In the genomic region with DNA sequence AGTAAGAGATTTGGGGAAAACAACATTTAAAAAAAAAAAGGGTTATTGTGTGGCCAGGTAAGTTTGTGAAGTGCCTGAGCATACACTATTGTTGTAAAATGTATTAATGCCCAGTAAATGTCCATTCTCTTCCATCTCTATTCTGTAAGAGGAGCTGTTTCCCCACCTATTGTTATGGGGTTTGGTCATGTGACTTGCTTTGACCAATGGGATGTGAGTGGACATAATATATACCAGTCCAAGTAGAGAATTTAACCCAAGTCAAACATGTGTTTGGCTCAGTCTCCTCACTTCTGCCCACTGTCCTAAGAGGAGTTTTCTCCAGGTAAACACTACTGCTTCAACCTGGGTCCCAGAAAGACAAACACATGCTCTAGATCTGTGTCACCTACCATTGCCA, we compare ENCODE assay signal across 31 cellular contexts.
"Had no signal": no experiment of that assay in that cellular context is flagged by ENCODE, and none has a peak within 500 bp of the region (broad histone marks: within the 10 kb centered on the region; RNA-seq: fewer than 3 reads in every experiment).

No MANE protein-coding gene starts in this region.

- H3K4me3 ChIP-seq: MG63, Peyer's patch had no signal

- H3K27me3 ChIP-seq: MG63, Peyer's patch had no signal

- H3K9me3 ChIP-seq: MG63, Peyer's patch had no signal

- H3K36me3 ChIP-seq: MG63, Peyer's patch had no signal

- H3K27me3 Mint-ChIP-seq: activated CD4-positive, alpha-beta memory T cell treated with anti-CD3 and anti-CD28 coated beads, Interleukin-2, amount 10 ng/mL, durations not matched to agents 7 days and 5 days; activated CD8-positive, alpha-beta memory T cell treated with anti-CD3 and anti-CD28 coated beads, Interleukin-2, amount 10 ng/mL, durations not matched to agents 7 days and 5 days; activated naive CD4-positive, alpha-beta T cell treated with anti-CD3 and anti-CD28 coated beads, Interleukin-2, amount 10 ng/mL, durations not matched to agents 7 days and 5 days; activated naive CD8-positive, alpha-beta T cell; activated naive CD8-positive, alpha-beta T cell treated with anti-CD3 and anti-CD28 coated beads, Interleukin-2, amount 50 U/mL, for 24 hours; brain had no signal

- H3K4me1 Mint-ChIP-seq: activated CD4-positive, alpha-beta memory T cell treated with anti-CD3 and anti-CD28 coated beads, Interleukin-2, amount 10 ng/mL, durations not matched to agents 7 days and 5 days; activated CD8-positive, alpha-beta memory T cell treated with anti-CD3 and anti-CD28 coated beads, Interleukin-2, amount 10 ng/mL, durations not matched to agents 7 days and 5 days; activated naive CD4-positive, alpha-beta T cell treated with anti-CD3 and anti-CD28 coated beads, Interleukin-2, amount 10 ng/mL, durations not matched to agents 7 days and 5 days; activated naive CD8-positive, alpha-beta T cell treated with anti-CD3 and anti-CD28 coated beads, Interleukin-2, amount 50 U/mL, for 24 hours; brain had no signal

- DNase-seq: activated CD4-positive, alpha-beta memory T cell treated with anti-CD3 and anti-CD28 coated beads, Interleukin-2, amount 10 ng/mL, durations not matched to agents 7 days and 5 days; activated CD4-positive, alpha-beta T cell treated with anti-CD3 and anti-CD28 coated beads for 1 hour; activated CD4-positive, alpha-beta T cell treated with anti-CD3 and anti-CD28 coated beads for 48 hours; activated CD4-positive, CD25-positive, alpha-beta regulatory T cell; activated CD8-positive, alpha-beta memory T cell treated with anti-CD3 and anti-CD28 coated beads for 24 hours; activated CD8-positive, alpha-beta memory T cell treated with anti-CD3 and anti-CD28 coated beads, Interleukin-2, amount 10 ng/mL, durations not matched to agents 7 days and 5 days; activated CD8-positive, alpha-beta memory T cell treated with anti-CD3 and anti-CD28 coated beads, Interleukin-2, amount 50 U/mL, for 48 hours; activated effector memory CD4-positive, alpha-beta T cell treated with Interleukin-2 at 50 U/mL for 16 hours; activated naive CD4-positive, alpha-beta T cell treated with anti-CD3 and anti-CD28 coated beads, Interleukin-2, amount 10 ng/mL, durations not matched to agents 7 days and 5 days; activated naive CD8-positive, alpha-beta T cell treated with anti-CD3 and anti-CD28 coated beads, Interleukin-2, amount 50 U/mL, for 24 hours; activated T-cell treated with anti-CD3 and anti-CD28 coated beads, Interleukin-2, amount 50 U/mL, for 48 hours; anterior cingulate cortex; caudate nucleus; MG63; NCI-H1092 treated with DMSO at 0.1 percent for 48 hours; NCI-H1417; NCI-H146; NCI-H187; NCI-H2081 treated with DMSO at 0.1 percent for 48 hours; NCI-H345; NCI-H524 treated with DMSO at 0.1 percent for 48 hours; PC-3; Peyer's patch; RPMI8226; SHP77 treated with DMSO at 0.1 percent for 48 hours; T-helper 1 cell; T-helper 2 cell; T-helper 9 cell had no signal

- H3K4me3 Mint-ChIP-seq: activated CD4-positive, alpha-beta memory T cell treated with anti-CD3 and anti-CD28 coated beads, Interleukin-2, amount 10 ng/mL, durations not matched to agents 7 days and 5 days; activated CD8-positive, alpha-beta memory T cell treated with anti-CD3 and anti-CD28 coated beads, Interleukin-2, amount 10 ng/mL, durations not matched to agents 7 days and 5 days; activated naive CD4-positive, alpha-beta T cell treated with anti-CD3 and anti-CD28 coated beads, Interleukin-2, amount 10 ng/mL, durations not matched to agents 7 days and 5 days; activated naive CD8-positive, alpha-beta T cell; activated naive CD8-positive, alpha-beta T cell treated with anti-CD3 and anti-CD28 coated beads, Interleukin-2, amount 50 U/mL, for 24 hours; brain had no signal

- H3K4me1 ChIP-seq: Peyer's patch had no signal

- H3K36me3 Mint-ChIP-seq: activated CD8-positive, alpha-beta memory T cell treated with anti-CD3 and anti-CD28 coated beads, Interleukin-2, amount 10 ng/mL, durations not matched to agents 7 days and 5 days; activated naive CD4-positive, alpha-beta T cell treated with anti-CD3 and anti-CD28 coated beads, Interleukin-2, amount 10 ng/mL, durations not matched to agents 7 days and 5 days; activated naive CD8-positive, alpha-beta T cell; brain had no signal

- H3K27ac Mint-ChIP-seq: activated CD4-positive, alpha-beta memory T cell treated with anti-CD3 and anti-CD28 coated beads, Interleukin-2, amount 10 ng/mL, durations not matched to agents 7 days and 5 days; activated CD8-positive, alpha-beta memory T cell treated with anti-CD3 and anti-CD28 coated beads, Interleukin-2, amount 10 ng/mL, durations not matched to agents 7 days and 5 days; activated naive CD4-positive, alpha-beta T cell treated with anti-CD3 and anti-CD28 coated beads, Interleukin-2, amount 10 ng/mL, durations not matched to agents 7 days and 5 days; activated naive CD8-positive, alpha-beta T cell; activated naive CD8-positive, alpha-beta T cell treated with anti-CD3 and anti-CD28 coated beads, Interleukin-2, amount 50 U/mL, for 24 hours; brain had no signal

- ATAC-seq: activated CD8-positive, alpha-beta memory T cell treated with anti-CD3 and anti-CD28 coated beads, Interleukin-2, amount 10 ng/mL, durations not matched to agents 7 days and 5 days; activated naive CD8-positive, alpha-beta T cell treated with anti-CD3 and anti-CD28 coated beads, Interleukin-2, amount 50 U/mL, for 24 hours; PC-3; SK-N-SH treated with all-trans-retinoic acid at 6 μM for 48 hours had no signal
